Comparison of ENCODE assay signal across 35 cellular contexts in genomic region chr2:42067521-42067920, GRCh38. TPM values are rescaled to one million over a fixed set of nuclear protein-coding genes. Genes with fewer than 3 reads are reported as not detected.
"Had no signal": no experiment of that assay in that cellular context is flagged by ENCODE, and none has a peak within 500 bp of the region (broad histone marks: within the 10 kb centered on the region; RNA-seq: fewer than 3 reads in every experiment).

No MANE protein-coding gene starts in this region.

- ATAC-seq: activated CD8-positive, alpha-beta memory T cell treated with anti-CD3 and anti-CD28 coated beads, Interleukin-2, amount 10 ng/mL, durations not matched to agents 7 days and 5 days; activated naive CD4-positive, alpha-beta T cell treated with anti-CD3 and anti-CD28 coated beads, Interleukin-2, amount 50 U/mL, for 72 hours; activated T-cell treated with anti-CD3 and anti-CD28 coated beads, Interleukin-2, amount 50 U/mL, for 72 hours; activated T-helper 17 cell treated with anti-CD3 and anti-CD28 coated beads, Interleukin-2, amount 50 U/mL, for 72 hours; PC-3; Right ventricle myocardium inferior had no signal

- DNase-seq: activated CD4-positive, alpha-beta memory T cell treated with anti-CD3 and anti-CD28 coated beads, Interleukin-2, amount 10 ng/mL, durations not matched to agents 7 days and 5 days; activated CD4-positive, alpha-beta T cell treated with anti-CD3 and anti-CD28 coated beads for 1 hour; activated CD4-positive, alpha-beta T cell treated with anti-CD3 and anti-CD28 coated beads for 48 hours; activated CD4-positive, CD25-positive, alpha-beta regulatory T cell; activated CD8-positive, alpha-beta memory T cell treated with anti-CD3 and anti-CD28 coated beads for 24 hours; activated CD8-positive, alpha-beta memory T cell treated with anti-CD3 and anti-CD28 coated beads, Interleukin-2, amount 10 ng/mL, durations not matched to agents 7 days and 5 days; activated CD8-positive, alpha-beta memory T cell treated with anti-CD3 and anti-CD28 coated beads, Interleukin-2, amount 50 U/mL, for 48 hours; activated effector memory CD4-positive, alpha-beta T cell treated with anti-CD3 and anti-CD28 coated beads, Interleukin-2, amount 50 U/mL, for 16 hours; activated naive CD4-positive, alpha-beta T cell; activated T-cell treated with anti-CD3 and anti-CD28 coated beads, Interleukin-2, amount 50 U/mL, for 72 hours; adrenal gland; caudate nucleus; Karpas-422; KBM-7; NCI-H1105; NCI-H1417 treated with DMSO at 0.1 percent for 48 hours; NCI-H1694; NCI-H1930; NCI-H2081 treated with DMSO at 0.1 percent for 48 hours; NCI-H226; NCI-H526; NCI-H748 treated with DMSO at 0.1 percent for 48 hours; NK-92 treated with Interleukin-12 subunit alpha and Interleukin-12 subunit beta, amount 100 ng/mL, for 24 hours; PC-3; SIG-M5; SW 1271; T-helper 1 cell; T-helper 2 cell; T-helper 9 cell; WERI-Rb-1 had no signal

- H3K36me3 Mint-ChIP-seq: activated CD8-positive, alpha-beta memory T cell treated with anti-CD3 and anti-CD28 coated beads, Interleukin-2, amount 10 ng/mL, durations not matched to agents 7 days and 5 days; activated naive CD4-positive, alpha-beta T cell treated with anti-CD3 and anti-CD28 coated beads, Interleukin-2, amount 50 U/mL, for 72 hours; brain had no signal

- H3K27me3 ChIP-seq: adrenal gland had no signal

- H3K4me3 ChIP-seq: adrenal gland had no signal

- H3K4me1 Mint-ChIP-seq: activated CD4-positive, alpha-beta memory T cell treated with anti-CD3 and anti-CD28 coated beads, Interleukin-2, amount 10 ng/mL, durations not matched to agents 7 days and 5 days; activated CD8-positive, alpha-beta memory T cell treated with anti-CD3 and anti-CD28 coated beads, Interleukin-2, amount 10 ng/mL, durations not matched to agents 7 days and 5 days; activated T-helper 17 cell treated with anti-CD3 and anti-CD28 coated beads, Interleukin-2, amount 50 U/mL, for 72 hours had no signal

- H3K36me3 ChIP-seq: adrenal gland, WERI-Rb-1 had no signal

- H3K9me3 ChIP-seq: adrenal gland had no signal

- H3K27ac Mint-ChIP-seq: activated CD4-positive, alpha-beta memory T cell treated with anti-CD3 and anti-CD28 coated beads, Interleukin-2, amount 10 ng/mL, durations not matched to agents 7 days and 5 days; activated CD8-positive, alpha-beta memory T cell treated with anti-CD3 and anti-CD28 coated beads, Interleukin-2, amount 10 ng/mL, durations not matched to agents 7 days and 5 days; activated naive CD4-positive, alpha-beta T cell treated with anti-CD3 and anti-CD28 coated beads, Interleukin-2, amount 50 U/mL, for 72 hours; activated T-cell treated with anti-CD3 and anti-CD28 coated beads, Interleukin-2, amount 50 U/mL, for 72 hours; activated T-helper 17 cell treated with anti-CD3 and anti-CD28 coated beads, Interleukin-2, amount 50 U/mL, for 72 hours; brain had no signal

- H3K4me3 Mint-ChIP-seq: activated CD4-positive, alpha-beta memory T cell treated with anti-CD3 and anti-CD28 coated beads, Interleukin-2, amount 10 ng/mL, durations not matched to agents 7 days and 5 days; activated CD8-positive, alpha-beta memory T cell treated with anti-CD3 and anti-CD28 coated beads, Interleukin-2, amount 10 ng/mL, durations not matched to agents 7 days and 5 days; activated T-cell treated with anti-CD3 and anti-CD28 coated beads, Interleukin-2, amount 50 U/mL, for 72 hours; activated T-helper 17 cell treated with anti-CD3 and anti-CD28 coated beads, Interleukin-2, amount 50 U/mL, for 72 hours; brain had no signal

- H3K27ac ChIP-seq: adrenal gland, RWPE1, WERI-Rb-1 had no signal

- H3K9me3 Mint-ChIP-seq: activated CD4-positive, alpha-beta memory T cell treated with anti-CD3 and anti-CD28 coated beads, Interleukin-2, amount 10 ng/mL, durations not matched to agents 7 days and 5 days; activated naive CD4-positive, alpha-beta T cell treated with anti-CD3 and anti-CD28 coated beads, Interleukin-2, amount 50 U/mL, for 72 hours; activated T-cell treated with anti-CD3 and anti-CD28 coated beads, Interleukin-2, amount 50 U/mL, for 72 hours; activated T-helper 17 cell treated with anti-CD3 and anti-CD28 coated beads, Interleukin-2, amount 50 U/mL, for 72 hours had no signal

RNA-seq across cellular contexts. Expression of gene PKDCC, which starts 19.7 kb away (rescaled TPM):
- total RNA-seq: activated CD4-positive, alpha-beta memory T cell treated with anti-CD3 and anti-CD28 coated beads, Interleukin-2, amount 10 ng/mL, durations not matched to agents 7 days and 5 days; activated CD8-positive, alpha-beta memory T cell treated with anti-CD3 and anti-CD28 coated beads, Interleukin-2, amount 10 ng/mL, durations not matched to agents 7 days and 5 days; activated naive CD4-positive, alpha-beta T cell treated with anti-CD3 and anti-CD28 coated beads, Interleukin-2, amount 50 U/mL, for 72 hours; activated T-cell treated with anti-CD3 and anti-CD28 coated beads, Interleukin-2, amount 50 U/mL, for 72 hours; activated T-helper 17 cell treated with anti-CD3 and anti-CD28 coated beads, Interleukin-2, amount 50 U/mL, for 72 hours had no signal
